ENCODE assay signal across 1 cellular context in genomic region chr10:73998623-73999622, GRCh38.
A peak's percentile ranks its signal among the peaks of the same experiment; 100 is the strongest.
TF ChIP-seq lines count a peak whose summit lies in the region.

No MANE protein-coding gene starts in this region.

TF ChIP-seq in K562, 482 proteins besides CTCF, POLR2A, EP300 and RAD21 (continued from another document and continues in another):
- no peak for TF ChIP-seq GTF2B (IDR thresholded peaks at IDR 0.05; ENCODE audit: extremely low read depth, insufficient read length)
- TF ChIP-seq USF1 (CRISPR knock-in tag; IDR thresholded peaks at IDR 0.05): no peak; the same call in 1 of the 2 replicates
- no peak; the same call in 1 of the 2 replicates for TF ChIP-seq ZC3H4 (CRISPR knock-in tag; IDR thresholded peaks at IDR 0.05; ENCODE audit: borderline replicate concordance)
- TF ChIP-seq HOXB6 (CRISPR knock-in tag; IDR thresholded peaks at IDR 0.05; ENCODE audit: borderline replicate concordance): no peak
- no peak for TF ChIP-seq ZNF518B (CRISPR knock-in tag; IDR thresholded peaks at IDR 0.05)
- TF ChIP-seq ZNF280A (IDR thresholded peaks at IDR 0.05; ENCODE audit: low read depth, partially characterized antibody): no peak
- no peak for TF ChIP-seq PPARD (CRISPR knock-in tag; IDR thresholded peaks at IDR 0.05)
- no peak for TF ChIP-seq THRA (IDR thresholded peaks at IDR 0.05)
- no peak for TF ChIP-seq ZNF79 (CRISPR knock-in tag; IDR thresholded peaks at IDR 0.05; ENCODE audit: low read depth)
- no peak for TF ChIP-seq MNT (conservative IDR thresholded peaks at IDR 0.05)
- no peak for TF ChIP-seq STAT6 (CRISPR knock-in tag; IDR thresholded peaks at IDR 0.05)
- TF ChIP-seq MCM7 (IDR thresholded peaks at IDR 0.05): no peak
- no peak for TF ChIP-seq FOXK2 (conservative IDR thresholded peaks at IDR 0.05 in 1 of 2, IDR thresholded peaks at IDR 0.05 in 1 of 2; ENCODE audit: low read depth in 2 of 2)
- TF ChIP-seq MAFF (IDR thresholded peaks at IDR 0.05; ENCODE audit: low read length): no peak
- no peak for TF ChIP-seq HNRNPL (IDR thresholded peaks at IDR 0.05; ENCODE audit: low read depth, low read length)
- no peak for TF ChIP-seq KDM1A (IDR thresholded peaks at IDR 0.05)
- TF ChIP-seq ETV1 (tag; conservative IDR thresholded peaks at IDR 0.05; ENCODE audit: low read depth): peak; percentile 22
- no peak for TF ChIP-seq ATF6 (CRISPR knock-in tag; IDR thresholded peaks at IDR 0.05)
- no peak for TF ChIP-seq GMEB1 (CRISPR knock-in tag; IDR thresholded peaks at IDR 0.05)
- no peak for TF ChIP-seq ZNF224 (CRISPR knock-in tag; IDR thresholded peaks at IDR 0.05)
- TF ChIP-seq FOSL1 (tag; conservative IDR thresholded peaks at IDR 0.05): peak; percentile 81
- no peak for TF ChIP-seq RHOXF2B (CRISPR knock-in tag; conservative IDR thresholded peaks at IDR 0.05)
- TF ChIP-seq DACH1 (IDR thresholded peaks at IDR 0.05; ENCODE audit: partially characterized antibody): no peak
- no peak for TF ChIP-seq KDM2B (CRISPR knock-in tag; IDR thresholded peaks at IDR 0.05)
- no peak; the same call in 1 of the 2 replicates for TF ChIP-seq ZBTB40 (IDR thresholded peaks at IDR 0.05)
- TF ChIP-seq ZBTB40 (CRISPR knock-in tag; IDR thresholded peaks at IDR 0.05): no peak
